1 cellular context compared by ENCODE assay signal in the genomic region with DNA sequence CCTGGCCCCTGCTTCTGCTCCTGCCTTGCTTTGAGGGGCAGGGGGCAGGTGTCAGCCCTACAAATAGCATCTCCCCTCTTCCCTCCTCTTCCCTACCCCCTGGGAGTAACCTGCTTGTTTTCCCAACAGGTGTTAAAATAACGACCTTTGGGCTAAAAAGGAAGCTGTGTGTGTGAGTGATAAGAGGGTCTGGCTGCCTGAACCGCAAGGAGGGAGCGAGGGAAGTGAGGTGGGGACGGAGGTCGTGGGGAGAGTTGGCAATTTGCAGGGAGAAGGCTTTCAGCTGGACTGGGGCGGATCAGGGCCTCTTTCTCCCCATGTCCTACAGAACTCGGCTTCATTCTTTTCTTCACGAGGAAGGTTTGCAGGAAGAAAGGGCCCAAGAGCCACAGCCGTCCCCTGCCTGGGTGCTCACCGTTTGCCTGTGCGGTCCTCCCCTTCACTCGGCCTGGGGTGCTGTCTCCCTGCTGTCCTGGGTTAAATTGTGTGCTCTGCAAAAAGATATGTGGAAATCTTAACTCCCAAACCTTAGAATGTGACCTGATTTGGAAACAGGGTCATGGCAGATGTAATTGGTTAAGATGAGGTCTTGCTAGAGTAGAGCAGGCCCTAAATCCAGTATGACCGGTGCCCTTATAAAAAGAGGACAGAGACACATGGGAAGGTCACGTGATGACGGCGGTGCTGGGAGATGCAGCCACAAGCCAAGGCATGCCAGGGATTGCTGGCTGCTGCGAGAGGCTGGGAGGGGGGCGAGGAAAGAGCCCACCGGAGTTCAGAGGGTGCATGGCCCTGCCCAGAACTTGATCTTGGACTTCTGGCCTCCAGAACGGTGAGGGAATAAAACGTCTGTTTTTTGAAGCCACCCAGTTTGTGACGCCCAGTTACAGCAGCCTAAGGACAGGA.
TF ChIP-seq lines count a peak whose summit lies in the region.

No MANE protein-coding gene starts in this region.

TF ChIP-seq in GM12878, 131 proteins besides CTCF, POLR2A, EP300 and RAD21:
- TF ChIP-seq, protein P1, sequence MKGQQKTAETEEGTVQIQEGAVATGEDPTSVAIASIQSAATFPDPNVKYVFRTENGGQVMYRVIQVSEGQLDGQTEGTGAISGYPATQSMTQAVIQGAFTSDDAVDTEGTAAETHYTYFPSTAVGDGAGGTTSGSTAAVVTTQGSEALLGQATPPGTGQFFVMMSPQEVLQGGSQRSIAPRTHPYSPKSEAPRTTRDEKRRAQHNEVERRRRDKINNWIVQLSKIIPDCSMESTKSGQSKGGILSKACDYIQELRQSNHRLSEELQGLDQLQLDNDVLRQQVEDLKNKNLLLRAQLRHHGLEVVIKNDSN (IDR thresholded peaks at IDR 0.05; ENCODE audit: borderline replicate concordance, extremely low read length, insufficient read depth, low read depth, low read length): peak; percentile 10
- TF ChIP-seq, protein P2, sequence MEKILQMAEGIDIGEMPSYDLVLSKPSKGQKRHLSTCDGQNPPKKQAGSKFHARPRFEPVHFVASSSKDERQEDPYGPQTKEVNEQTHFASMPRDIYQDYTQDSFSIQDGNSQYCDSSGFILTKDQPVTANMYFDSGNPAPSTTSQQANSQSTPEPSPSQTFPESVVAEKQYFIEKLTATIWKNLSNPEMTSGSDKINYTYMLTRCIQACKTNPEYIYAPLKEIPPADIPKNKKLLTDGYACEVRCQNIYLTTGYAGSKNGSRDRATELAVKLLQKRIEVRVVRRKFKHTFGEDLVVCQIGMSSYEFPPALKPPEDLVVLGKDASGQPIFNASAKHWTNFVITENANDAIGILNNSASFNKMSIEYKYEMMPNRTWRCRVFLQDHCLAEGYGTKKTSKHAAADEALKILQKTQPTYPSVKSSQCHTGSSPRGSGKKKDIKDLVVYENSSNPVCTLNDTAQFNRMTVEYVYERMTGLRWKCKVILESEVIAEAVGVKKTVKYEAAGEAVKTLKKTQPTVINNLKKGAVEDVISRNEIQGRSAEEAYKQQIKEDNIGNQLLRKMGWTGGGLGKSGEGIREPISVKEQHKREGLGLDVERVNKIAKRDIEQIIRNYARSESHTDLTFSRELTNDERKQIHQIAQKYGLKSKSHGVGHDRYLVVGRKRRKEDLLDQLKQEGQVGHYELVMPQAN (conservative IDR thresholded peaks at IDR 0.05): no peak
- TF ChIP-seq, protein P3, sequence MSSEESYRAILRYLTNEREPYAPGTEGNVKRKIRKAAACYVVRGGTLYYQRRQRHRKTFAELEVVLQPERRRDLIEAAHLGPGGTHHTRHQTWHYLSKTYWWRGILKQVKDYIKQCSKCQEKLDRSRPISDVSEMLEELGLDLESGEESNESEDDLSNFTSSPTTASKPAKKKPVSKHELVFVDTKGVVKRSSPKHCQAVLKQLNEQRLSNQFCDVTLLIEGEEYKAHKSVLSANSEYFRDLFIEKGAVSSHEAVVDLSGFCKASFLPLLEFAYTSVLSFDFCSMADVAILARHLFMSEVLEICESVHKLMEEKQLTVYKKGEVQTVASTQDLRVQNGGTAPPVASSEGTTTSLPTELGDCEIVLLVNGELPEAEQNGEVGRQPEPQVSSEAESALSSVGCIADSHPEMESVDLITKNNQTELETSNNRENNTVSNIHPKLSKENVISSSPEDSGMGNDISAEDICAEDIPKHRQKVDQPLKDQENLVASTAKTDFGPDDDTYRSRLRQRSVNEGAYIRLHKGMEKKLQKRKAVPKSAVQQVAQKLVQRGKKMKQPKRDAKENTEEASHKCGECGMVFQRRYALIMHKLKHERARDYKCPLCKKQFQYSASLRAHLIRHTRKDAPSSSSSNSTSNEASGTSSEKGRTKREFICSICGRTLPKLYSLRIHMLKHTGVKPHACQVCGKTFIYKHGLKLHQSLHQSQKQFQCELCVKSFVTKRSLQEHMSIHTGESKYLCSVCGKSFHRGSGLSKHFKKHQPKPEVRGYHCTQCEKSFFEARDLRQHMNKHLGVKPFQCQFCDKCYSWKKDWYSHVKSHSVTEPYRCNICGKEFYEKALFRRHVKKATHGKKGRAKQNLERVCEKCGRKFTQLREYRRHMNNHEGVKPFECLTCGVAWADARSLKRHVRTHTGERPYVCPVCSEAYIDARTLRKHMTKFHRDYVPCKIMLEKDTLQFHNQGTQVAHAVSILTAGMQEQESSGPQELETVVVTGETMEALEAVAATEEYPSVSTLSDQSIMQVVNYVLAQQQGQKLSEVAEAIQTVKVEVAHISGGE (CRISPR knock-in tag; IDR thresholded peaks at IDR 0.05): no peak
